ENCODE assay signal across 1 cellular context in genomic region chr11:65121865-65122696, GRCh38.
TF ChIP-seq lines count a peak whose summit lies in the region.

Gene FAU (minus strand): TSS chr11:65122134. CDS start chr11:65121813, 321 bp downstream.
Gene MRPL49 (plus strand): TSS chr11:65122321. CDS start chr11:65122347, 26 bp downstream.

TF ChIP-seq in K562, 482 proteins besides CTCF, POLR2A, EP300 and RAD21 (continued from another document and continues in another):
- 0 out of 2 replicates have a peak, but pooled peaks have one; percentile 4 for TF ChIP-seq ZBTB33 (CRISPR knock-in tag; IDR thresholded peaks at IDR 0.05)
- peak; percentile 56; the same call in 1 of the 2 replicates for TF ChIP-seq ESRRA (IDR thresholded peaks at IDR 0.05; ENCODE audit: borderline replicate concordance, low read depth)
- TF ChIP-seq HMBOX1 (IDR thresholded peaks at IDR 0.05) = no peak
- TF ChIP-seq RHOXF2B (CRISPR knock-in tag; conservative IDR thresholded peaks at IDR 0.05) = 0 out of 2 replicates have a peak, but pooled peaks have one; percentile 50
- peak; percentile 96 for TF ChIP-seq PHF8 (IDR thresholded peaks at IDR 0.05; ENCODE audit: borderline replicate concordance, low read length)
- peak; percentile 93 for TF ChIP-seq POLR2B (IDR thresholded peaks at IDR 0.05; ENCODE audit: low read depth, partially characterized antibody)
- TF ChIP-seq MBD2 (IDR thresholded peaks at IDR 0.05; ENCODE audit: borderline replicate concordance, low read depth) = peak; percentile 84; the same call in 1 of the 2 replicates
- TF ChIP-seq CSDE1 (IDR thresholded peaks at IDR 0.05) = peak in 1 of 2 experiments; percentile 47; a peak in 1 of 4 replicates
- peak; percentile 63 for TF ChIP-seq JUND (IDR thresholded peaks at IDR 0.05; ENCODE audit: borderline replicate concordance, low read depth, low read length)
- TF ChIP-seq JUND (tag; IDR thresholded peaks at IDR 0.05; ENCODE audit: borderline replicate concordance, low read depth, low read length) = peak; percentile 53; the same call in 1 of the 3 replicates
- peak; percentile 80; the same call in 1 of the 2 replicates for TF ChIP-seq E2F5 (CRISPR knock-in tag; IDR thresholded peaks at IDR 0.05)
- TF ChIP-seq HNRNPL (IDR thresholded peaks at IDR 0.05; ENCODE audit: low read depth, low read length) = 0 out of 2 replicates have a peak, but pooled peaks have one; percentile 22
- TF ChIP-seq ZNF609 (CRISPR knock-in tag; IDR thresholded peaks at IDR 0.05; ENCODE audit: borderline replicate concordance) = peak; percentile 97; the same call in 1 of the 2 replicates
- TF ChIP-seq AFF1 (IDR thresholded peaks at IDR 0.05; ENCODE audit: low read depth in 1 of 2, partially characterized antibody in 2 of 2) = peak in 1 of 2 experiments; percentile 18
- no peak for TF ChIP-seq ID3 (CRISPR knock-in tag; IDR thresholded peaks at IDR 0.05)
- TF ChIP-seq ID3 (tag; IDR thresholded peaks at IDR 0.05) = no peak
- TF ChIP-seq FOXM1 (IDR thresholded peaks at IDR 0.05; ENCODE audit: low read depth) = 0 out of 2 replicates have a peak, but pooled peaks have one; percentile 21
- TF ChIP-seq FOXM1 (CRISPR knock-in tag; IDR thresholded peaks at IDR 0.05; ENCODE audit: low read depth) = peak; percentile 75; the same call in 1 of the 2 replicates
- TF ChIP-seq ILF3 (IDR thresholded peaks at IDR 0.05; ENCODE audit: borderline replicate concordance) = no peak
- TF ChIP-seq ZNF511 (CRISPR knock-in tag; IDR thresholded peaks at IDR 0.05) = 0 out of 2 replicates have a peak, but pooled peaks have one; percentile 19
- TF ChIP-seq TFAP4 (CRISPR knock-in tag; IDR thresholded peaks at IDR 0.05; ENCODE audit: borderline replicate concordance) = peak; percentile 84
- peak; percentile 95 for TF ChIP-seq ZBTB12 (CRISPR knock-in tag; IDR thresholded peaks at IDR 0.05)
- peak; percentile 76 for TF ChIP-seq SMAD1 (IDR thresholded peaks at IDR 0.05; ENCODE audit: low read depth, low read length, partially characterized antibody)
- TF ChIP-seq PKNOX1 (IDR thresholded peaks at IDR 0.05) = peak; percentile 78
- TF ChIP-seq ASH1L (IDR thresholded peaks at IDR 0.05; ENCODE audit: borderline replicate concordance, low read depth, partially characterized antibody) = no peak
- no peak for TF ChIP-seq MAFF (IDR thresholded peaks at IDR 0.05; ENCODE audit: low read length)
- peak; percentile 94 for TF ChIP-seq ATF1 (CRISPR knock-in tag; IDR thresholded peaks at IDR 0.05)
- TF ChIP-seq ATF1 (tag; IDR thresholded peaks at IDR 0.05) = peak; percentile 99
- no peak for TF ChIP-seq CBX8 (IDR thresholded peaks at IDR 0.05; ENCODE audit: borderline replicate concordance, extremely low read depth, low read depth, low read length, poor library complexity, severe bottlenecking)
- no peak for TF ChIP-seq ZNF717 (CRISPR knock-in tag; IDR thresholded peaks at IDR 0.05)
- TF ChIP-seq ZBTB2 (IDR thresholded peaks at IDR 0.05) = peak; percentile 91
- TF ChIP-seq ZFP36 (IDR thresholded peaks at IDR 0.05; ENCODE audit: low read depth, low read length, partially characterized antibody) = no peak
- TF ChIP-seq SRF (CRISPR knock-in tag; IDR thresholded peaks at IDR 0.05) = peak in 1 of 2 experiments; percentile 76; a peak in 1 of 4 replicates
- TF ChIP-seq HMGXB4 (CRISPR knock-in tag; IDR thresholded peaks at IDR 0.05) = 0 out of 2 replicates have a peak, but pooled peaks have one; percentile 5
